In genomic region chr6:52672422-52673025, GRCh38 we compare ENCODE assay signal across 11 cellular contexts. TPM values are rescaled to one million over a fixed set of nuclear protein-coding genes. Genes with fewer than 3 reads are reported as not detected.
A peak's percentile ranks its signal among the peaks of the same experiment; 100 is the strongest.
DNase-seq lines count a peak whose midpoint lies in the region; ATAC-seq, FAIRE-seq and TF ChIP-seq lines count a peak whose summit lies in the region.
"Had no signal": no experiment of that assay in that cellular context is flagged by ENCODE, and none has a peak within 500 bp of the region (broad histone marks: within the 10 kb centered on the region; RNA-seq: fewer than 3 reads in every experiment).

No MANE protein-coding gene starts in this region.

- H3K23ac ChIP-seq in neuronal stem cell (ENCODE audit: low read depth, low read length, poor library complexity) = no peak overlapping the region

- H2AFZ ChIP-seq in keratinocyte (ENCODE audit: control insufficient read depth, low read length) = no peak overlapping the region
- no peak overlapping the region for H2AFZ ChIP-seq in neuronal stem cell (ENCODE audit: low read length)

- TF ChIP-seq CTCF in CD4-positive, alpha-beta T cell (IDR thresholded peaks at IDR 0.05) = no peak
- TF ChIP-seq CTCF in activated B cell treated with CpG ODN at 0.5 μM for 24 hours (IDR thresholded peaks at IDR 0.05) (no peak), keratinocyte (optimal IDR thresholded peaks at IDR 0.05 in 1 of 3, IDR thresholded peaks at IDR 0.05 in 1 of 3, conservative IDR thresholded peaks at IDR 0.05 in 1 of 3; ENCODE audit: extremely low read depth in 1 of 3, insufficient read depth in 2 of 3, low read length in 3 of 3) (no peak)

- peak overlapping the region; percentile 29 for H3K27ac Mint-ChIP-seq in CD4-positive, alpha-beta T cell
- no peak overlapping the region for H3K27ac Mint-ChIP-seq in activated B cell treated with CpG ODN at 0.5 μM for 24 hours

- H3K18ac ChIP-seq in neuronal stem cell (ENCODE audit: low read length) = no peak overlapping the region

- peaks cover 33% of the 10 kb centered on the region for H3K4me1 Mint-ChIP-seq in CD4-positive, alpha-beta T cell (ENCODE audit: low read depth)
- H3K4me1 Mint-ChIP-seq in activated B cell treated with CpG ODN at 0.5 μM for 24 hours = peaks cover 30% of the 10 kb centered on the region

- H3K4me3 Mint-ChIP-seq in CD4-positive, alpha-beta T cell = peak overlapping the region; percentile 50
- peak overlapping the region; percentile 16 for H3K4me3 Mint-ChIP-seq in activated B cell treated with CpG ODN at 0.5 μM for 24 hours

- no CpG with 5 or more reads among the region's 9 CpGs for WGBS in neuronal stem cell (ENCODE audit: extremely low coverage in 2 of 2, insufficient read length in 2 of 2, insufficient replicate concordance in 1 of 2), 2 donors

- peak; percentile 44 for FAIRE-seq in keratinocyte (lab: Jason Lieb, UNC)

- dilution Hi-C loops in keratinocyte (cut with MboI; ENCODE audit: extremely low pct_ligation_motif_present, low sequenced_read_pairs) = loop anchor here (25.0 kb wide), 1 partner anchor 260 kb away; the partner anchor contains the start of gene EFHC1

- H3K79me1 ChIP-seq in neuronal stem cell (ENCODE audit: low read depth, low read length) = no peaks in the 10 kb centered on the region

- no peak overlapping the region for H3K4ac ChIP-seq in neuronal stem cell (ENCODE audit: low read length)

- no peaks in the 10 kb centered on the region for H4K20me1 ChIP-seq in keratinocyte (ENCODE audit: control insufficient read depth, extremely low read depth, insufficient read depth, low read length)

- intact Hi-C loops in CD4-positive, alpha-beta T cell (cut with DNase I, micrococcal nuclease) = loop anchor here in 1 of 2 experiments (5.0 kb wide), 1 partner anchor 395 kb away; the partner anchor contains the start of gene FBXO9
- intact Hi-C loops in activated B cell treated with CpG ODN at 0.5 μM for 24 hours (cut with micrococcal nuclease) = loop anchor here (5.0 kb wide), 1 partner anchor 975 kb away; no protein-coding TSS in a partner anchor

- ATAC-seq in CD4-positive, alpha-beta T cell (ENCODE audit: poor library complexity) = no peak
- ATAC-seq in activated B cell treated with CpG ODN at 0.5 μM for 24 hours (ENCODE audit: low read depth) = no peak
- ATAC-seq: upper lobe of right lung had no signal

- H4K8ac ChIP-seq in neuronal stem cell (ENCODE audit: low read depth, low read length) = no peak overlapping the region

- peak overlapping the region; percentile 94 for H3K4me2 ChIP-seq in keratinocyte (ENCODE audit: control insufficient read depth, extremely low read depth, insufficient read depth, low read depth, low read length)
- H3K4me2 ChIP-seq in neuronal stem cell (ENCODE audit: insufficient read depth, low read length, poor library complexity, severe bottlenecking) = no peak overlapping the region

- no peaks in the 10 kb centered on the region for H3K27me3 ChIP-seq in CD4-positive, alpha-beta T cell (ENCODE audit: control insufficient read depth, insufficient read depth, low read length)
- H3K27me3 ChIP-seq in keratinocyte (ENCODE audit: control insufficient read depth, extremely low read depth, insufficient read depth, low read length) (no peaks in the 10 kb centered on the region), neuronal stem cell (ENCODE audit: control insufficient read depth in 3 of 3, insufficient read depth in 3 of 3, low read depth in 1 of 3, low read length in 3 of 3) (peaks cover 0 to 3% (median 0%) of the 10 kb centered on the region in 3 experiments)
- H3K27me3 ChIP-seq: upper lobe of right lung had no signal

- no peak overlapping the region for H4K91ac ChIP-seq in neuronal stem cell (ENCODE audit: low read depth, low read length, poor library complexity)

- no peak overlapping the region for H2BK15ac ChIP-seq in neuronal stem cell (ENCODE audit: low read length)

- H2BK120ac ChIP-seq in neuronal stem cell (ENCODE audit: low read depth, low read length) = no peak overlapping the region

- H3K9me3 Mint-ChIP-seq in CD4-positive, alpha-beta T cell = no peaks in the 10 kb centered on the region
- H3K9me3 Mint-ChIP-seq in activated B cell treated with CpG ODN at 0.5 μM for 24 hours = no peaks in the 10 kb centered on the region

- H3K9ac ChIP-seq in keratinocyte (ENCODE audit: control insufficient read depth, extremely low read depth, insufficient read depth, low read length) (no peak overlapping the region), neuronal stem cell (ENCODE audit: low read depth, low read length, poor library complexity) (no peak overlapping the region)

- no peak for DNase-seq in CD4-positive, alpha-beta T cell
- DNase-seq in HCEC 1CT (peak; percentile 45), activated B cell treated with CpG ODN at 0.5 μM for 24 hours (no peak), keratinocyte (ENCODE audit: low read depth, low spot score) (peak; percentile 28), AG08396 (ENCODE audit: low spot score) (no peak), NCI-H187 treated with DMSO at 0.1 percent for 48 hours (lab: John Stamatoyannopoulos, UW) (no peak), amygdala (lab: John Stamatoyannopoulos, UW) (no peak), neuronal stem cell (ENCODE audit: low spot score) (no peak)
- DNase-seq: H7, NCI-H1694 treated with DMSO at 0.1 percent for 48 hours, upper lobe of right lung had no signal

- H2BK12ac ChIP-seq in neuronal stem cell (ENCODE audit: low read length) = no peak overlapping the region

- H3K36me3 ChIP-seq in keratinocyte (ENCODE audit: control insufficient read depth in 2 of 2, extremely low read depth in 1 of 2, insufficient read depth in 2 of 2, low read length in 2 of 2) = peaks cover 0 to 2% of the 10 kb centered on the region in 2 experiments
- H3K36me3 ChIP-seq in neuronal stem cell (replicated peaks in 1 of 2; ENCODE audit: control insufficient read depth in 2 of 2, insufficient read depth in 2 of 2, low read length in 2 of 2) = peaks cover 0 to 19% of the 10 kb centered on the region in 2 donors

- no peak overlapping the region for H2BK5ac ChIP-seq in neuronal stem cell (ENCODE audit: low read length)

- CTCF ChIA-PET in CD4-positive, alpha-beta T cell (lab: Charles Lee) = no interaction called here
- CTCF ChIA-PET in activated B cell treated with CpG ODN at 0.5 μM for 24 hours (lab: Charles Lee) = interaction anchor here (2.3 kb wide), 1 partner anchor 10 kb away, joined by 8 read pairs; no protein-coding TSS in a partner anchor

- H3K27me3 Mint-ChIP-seq in CD4-positive, alpha-beta T cell = no peaks in the 10 kb centered on the region
- no peaks in the 10 kb centered on the region for H3K27me3 Mint-ChIP-seq in activated B cell treated with CpG ODN at 0.5 μM for 24 hours

- peaks cover 25% of the 10 kb centered on the region for H3K4me1 ChIP-seq in keratinocyte (ENCODE audit: control insufficient read depth, extremely low read depth, insufficient read depth, low read length)
- H3K4me1 ChIP-seq in neuronal stem cell (ENCODE audit: control insufficient read depth in 2 of 2, insufficient read depth in 1 of 2, low read depth in 1 of 2, low read length in 2 of 2) = peaks cover 7 to 10% of the 10 kb centered on the region in 2 donors

- peaks cover 3% of the 10 kb centered on the region for H3K79me2 ChIP-seq in keratinocyte (ENCODE audit: control insufficient read depth, insufficient read depth, low read length)

- H3K36me3 Mint-ChIP-seq in CD4-positive, alpha-beta T cell (ENCODE audit: low read depth) = peaks cover 19% of the 10 kb centered on the region
- H3K36me3 Mint-ChIP-seq in activated B cell treated with CpG ODN at 0.5 μM for 24 hours (ENCODE audit: low read depth) = peaks cover 18% of the 10 kb centered on the region

- peaks cover 2% of the 10 kb centered on the region for H3K9me1 ChIP-seq in keratinocyte (ENCODE audit: control insufficient read depth, extremely low read depth, insufficient read depth, low read length)

- H3K9me3 ChIP-seq in CD4-positive, alpha-beta T cell (ENCODE audit: control insufficient read depth, low read length) = no peaks in the 10 kb centered on the region
- H3K9me3 ChIP-seq in keratinocyte (ENCODE audit: control insufficient read depth, low read depth, low read length) = no peaks in the 10 kb centered on the region
- H3K9me3 ChIP-seq in neuronal stem cell (replicated peaks in 1 of 2; ENCODE audit: control insufficient read depth in 2 of 2, insufficient read depth in 1 of 2, low read depth in 1 of 2, low read length in 2 of 2) = no peaks in the 10 kb centered on the region
- H3K9me3 ChIP-seq: upper lobe of right lung had no signal

- no peak overlapping the region for H3K27ac ChIP-seq in CD4-positive, alpha-beta T cell (ENCODE audit: low read depth, low read length)
- no peak overlapping the region for H3K27ac ChIP-seq in keratinocyte (ENCODE audit: control insufficient read depth, insufficient read depth, low read length)
- H3K27ac ChIP-seq in neuronal stem cell (replicated peaks; ENCODE audit: low read length) = no peak overlapping the region
- H3K27ac ChIP-seq: upper lobe of right lung had no signal

- no peak overlapping the region for H2AK5ac ChIP-seq in neuronal stem cell (ENCODE audit: low read depth, low read length)

- no peak overlapping the region for H3K14ac ChIP-seq in neuronal stem cell (ENCODE audit: low read length)

- POLR2A ChIA-PET in CD4-positive, alpha-beta T cell (lab: Charles Lee) = no interaction called here
- POLR2A ChIA-PET in activated B cell treated with CpG ODN at 0.5 μM for 24 hours (lab: Charles Lee) = no interaction called here

- H3K4me3 ChIP-seq in keratinocyte (ENCODE audit: control insufficient read depth in 2 of 3, extremely low read depth in 1 of 3, insufficient read depth in 2 of 3, low read depth in 1 of 3, low read length in 3 of 3) = no peak overlapping the region
- H3K4me3 ChIP-seq in neuronal stem cell (ENCODE audit: low read length in 2 of 2) = no peak overlapping the region
- H3K4me3 ChIP-seq: upper lobe of right lung had no signal

RNA-seq across cellular contexts. Expression of gene TMEM14A, which starts 1.6 kb away (rescaled TPM):
- 1 to 10 TPM; 3.4 TPM for total RNA-seq in CD4-positive, alpha-beta T cell
- total RNA-seq in activated B cell treated with CpG ODN at 0.5 μM for 24 hours = 6.6 and 7.7 TPM in 2 replicates
- 22.2 to 44.2 TPM (median 38.5 TPM) in 3 replicates for polyA plus RNA-seq in keratinocyte
- polyA plus RNA-seq in keratinocyte (2011; ENCODE audit: low read depth) = 0.45 TPM
- polyA plus RNA-seq in keratinocyte (2011; cell fraction: cytosol; rRNA removed) = 22.0 and 32.1 TPM in 2 replicates
- polyA plus RNA-seq in keratinocyte (2011; cell fraction: nucleus; rRNA removed) = 10.6 and 15.8 TPM in 2 replicates
- 6.6 and 32.5 TPM in 2 replicates for polyA plus RNA-seq in keratinocyte (2012; ENCODE audit: low replicate concordance)
- polyA minus RNA-seq in keratinocyte = 3.6 to 7.2 TPM (median 3.7 TPM) in 3 replicates
- 11.9 TPM for polyA minus RNA-seq in keratinocyte (2011; cell fraction: cytosol; rRNA and poly(A)+ RNA removed)
- 2.0 and 6.2 TPM in 2 replicates for polyA minus RNA-seq in keratinocyte (2011; cell fraction: nucleus; rRNA and poly(A)+ RNA removed)
- polyA plus RNA-seq in neuronal stem cell (2013, experiment 1 of 2) = 18.5 TPM
- polyA plus RNA-seq in neuronal stem cell (2013, experiment 2 of 2) = 19.2 TPM

Comparison
In these comparisons a context has a peak if more than half of its experiments do, and no peak if none do; other contexts are left out.
1. DNase-seq: peak in HCEC 1CT (single experiment) and keratinocyte (single experiment); none in CD4-positive, alpha-beta T cell (0 of 10), activated B cell treated with CpG ODN at 0.5 μM for 24 hours (single experiment), AG08396 (single experiment), NCI-H187 treated with DMSO at 0.1 percent for 48 hours (single experiment), amygdala (0 of 56) and neuronal stem cell (single experiment).